Comparison of ENCODE assay signal across 15 cellular contexts in the genomic region with DNA sequence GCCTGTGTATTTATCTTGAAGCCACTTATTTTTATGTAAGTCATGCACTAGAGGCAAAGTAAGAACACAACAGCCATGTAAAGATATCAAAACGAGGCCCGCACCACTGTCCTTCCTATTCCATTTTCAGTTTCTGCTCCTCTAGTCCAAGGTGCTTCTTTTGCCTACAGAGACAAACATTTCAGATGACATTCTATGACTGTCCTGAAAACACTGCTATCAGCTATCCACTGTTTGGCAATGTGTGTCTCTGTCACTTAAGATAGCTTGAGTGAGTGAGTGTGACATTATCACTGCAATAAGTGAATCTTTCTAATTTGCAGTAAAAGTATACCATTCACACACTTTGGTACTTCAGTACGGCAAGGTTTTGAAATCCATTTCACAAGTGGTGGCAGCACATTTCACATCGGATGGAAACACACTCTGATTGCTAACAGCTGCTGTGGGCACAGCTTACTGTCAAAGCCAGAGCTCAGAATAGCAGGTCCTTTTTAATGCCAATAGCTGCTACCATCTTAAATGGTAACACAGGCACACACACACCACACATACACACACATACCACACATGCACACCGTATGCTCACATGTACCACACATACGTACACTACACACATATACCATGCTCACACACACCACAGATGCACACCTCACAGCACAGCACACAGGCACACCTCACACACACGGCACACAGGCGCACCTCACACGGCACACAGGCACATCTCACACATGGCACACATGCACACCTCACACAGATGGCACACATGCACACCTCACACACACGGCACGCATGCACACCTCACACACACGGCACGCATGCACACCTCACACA.
A peak's percentile ranks its signal among the peaks of the same experiment; 100 is the strongest.
DNase-seq lines count a peak whose midpoint lies in the region; ATAC-seq and TF ChIP-seq lines count a peak whose summit lies in the region.
"Had no signal": no experiment of that assay in that cellular context is flagged by ENCODE, and none has a peak within 500 bp of the region (broad histone marks: within the 10 kb centered on the region; RNA-seq: fewer than 3 reads in every experiment).

No MANE protein-coding gene starts in this region.

- H3K4me3 Mint-ChIP-seq in activated CD4-positive, alpha-beta T cell treated with anti-CD3 and anti-CD28 coated beads, Interleukin-2, amount 10 ng/mL, durations not matched to agents 7 days and 5 days: no peak overlapping the region
- no peak overlapping the region for H3K4me3 Mint-ChIP-seq in activated CD8-positive, alpha-beta T cell treated with anti-CD3 and anti-CD28 coated beads, Interleukin-2, amount 10 ng/mL, durations not matched to agents 7 days and 5 days
- no peak overlapping the region for H3K4me3 Mint-ChIP-seq in endothelial cell (ENCODE audit: unreplicated experiment)

- H3K4me3 ChIP-seq in skeletal muscle tissue (ENCODE audit: low read length in 3 of 3): peak overlapping the region; percentile 21 to 53 (median 49)
- H3K4me3 ChIP-seq: skin epidermis had no signal

- peak; percentile 8 for ATAC-seq in activated CD8-positive, alpha-beta T cell treated with anti-CD3 and anti-CD28 coated beads, Interleukin-2, amount 10 ng/mL, durations not matched to agents 7 days and 5 days
- ATAC-seq in left cardiac atrium: peak; percentile 58 to 69

- peak overlapping the region; percentile 43 for H3K27ac ChIP-seq in skeletal muscle tissue (ENCODE audit: low read depth, low read length)

- H3K27me3 ChIP-seq in skeletal muscle tissue (ENCODE audit: control insufficient read depth in 3 of 3, insufficient read depth in 3 of 3, low read length in 3 of 3): no peaks in the 10 kb centered on the region

- peaks cover 24 to 56% (median 34%) of the 10 kb centered on the region in 3 donors for H3K4me1 ChIP-seq in skeletal muscle tissue (ENCODE audit: control insufficient read depth in 3 of 3, insufficient read depth in 3 of 3, low read length in 3 of 3)

- peaks cover 0 to 2% (median 0%) of the 10 kb centered on the region in 3 donors for H3K36me3 ChIP-seq in skeletal muscle tissue (ENCODE audit: control insufficient read depth in 3 of 3, insufficient read depth in 3 of 3, low read length in 3 of 3)

- H3K27ac Mint-ChIP-seq in activated CD4-positive, alpha-beta T cell treated with anti-CD3 and anti-CD28 coated beads, Interleukin-2, amount 10 ng/mL, durations not matched to agents 7 days and 5 days: peak overlapping the region; percentile 74
- peak overlapping the region; percentile 72 for H3K27ac Mint-ChIP-seq in activated CD8-positive, alpha-beta T cell treated with anti-CD3 and anti-CD28 coated beads, Interleukin-2, amount 10 ng/mL, durations not matched to agents 7 days and 5 days
- H3K27ac Mint-ChIP-seq in endothelial cell (ENCODE audit: unreplicated experiment): no peak overlapping the region

- TF ChIP-seq CTCF in endothelial cell (IDR thresholded peaks at IDR 0.05; ENCODE audit: unreplicated experiment): no peak

- H3K9me3 ChIP-seq in skeletal muscle tissue (ENCODE audit: control insufficient read depth in 3 of 3, low read length in 3 of 3): no peaks in the 10 kb centered on the region

- DNase-seq in activated CD4-positive, alpha-beta T cell treated with anti-CD3 and anti-CD28 coated beads, Interleukin-2, amount 10 ng/mL, durations not matched to agents 7 days and 5 days: no peak
- DNase-seq in activated CD4-positive, alpha-beta T cell treated with anti-CD3 and anti-CD28 coated beads for 48 hours: no peak
- DNase-seq in activated CD8-positive, alpha-beta T cell treated with anti-CD3 and anti-CD28 coated beads, Interleukin-2, amount 10 ng/mL, durations not matched to agents 7 days and 5 days: no peak
- DNase-seq in left cardiac atrium (no peak), T1000 (lab: John Stamatoyannopoulos, UW) (no peak), G401 (ENCODE audit: low spot score) (no peak), endothelial cell (ENCODE audit: low spot score) (no peak)
- DNase-seq: activated CD4-positive, alpha-beta T cell treated with anti-CD3 and anti-CD28 coated beads, Interleukin-2, amount 50 U/mL, for 4 hours; activated naive CD4-positive, alpha-beta T cell treated with anti-CD3 and anti-CD28 coated beads, Interleukin-2, amount 50 U/mL, for 16 hours; erythroblast; hippocampal formation; NCI-H1092 treated with DMSO at 0.1 percent for 48 hours; NCI-H510A had no signal

- H3K36me3 Mint-ChIP-seq in activated CD4-positive, alpha-beta T cell treated with anti-CD3 and anti-CD28 coated beads, Interleukin-2, amount 10 ng/mL, durations not matched to agents 7 days and 5 days (ENCODE audit: low read depth): peaks cover 37% of the 10 kb centered on the region
- peaks cover 45% of the 10 kb centered on the region for H3K36me3 Mint-ChIP-seq in activated CD8-positive, alpha-beta T cell treated with anti-CD3 and anti-CD28 coated beads, Interleukin-2, amount 10 ng/mL, durations not matched to agents 7 days and 5 days (ENCODE audit: low read depth)
- peaks cover 4% of the 10 kb centered on the region for H3K36me3 Mint-ChIP-seq in endothelial cell (ENCODE audit: low read depth, unreplicated experiment)

- intact Hi-C loops in left cardiac atrium (cut with DNase I): no loop called here

- no peaks in the 10 kb centered on the region for H3K27me3 Mint-ChIP-seq in activated CD4-positive, alpha-beta T cell treated with anti-CD3 and anti-CD28 coated beads, Interleukin-2, amount 10 ng/mL, durations not matched to agents 7 days and 5 days
- H3K27me3 Mint-ChIP-seq in activated CD8-positive, alpha-beta T cell treated with anti-CD3 and anti-CD28 coated beads, Interleukin-2, amount 10 ng/mL, durations not matched to agents 7 days and 5 days (ENCODE audit: low read depth): no peaks in the 10 kb centered on the region
- peaks cover 6% of the 10 kb centered on the region for H3K27me3 Mint-ChIP-seq in endothelial cell (ENCODE audit: unreplicated experiment)

- H3K9me3 Mint-ChIP-seq in activated CD4-positive, alpha-beta T cell treated with anti-CD3 and anti-CD28 coated beads, Interleukin-2, amount 10 ng/mL, durations not matched to agents 7 days and 5 days: no peaks in the 10 kb centered on the region
- H3K9me3 Mint-ChIP-seq in activated CD8-positive, alpha-beta T cell treated with anti-CD3 and anti-CD28 coated beads, Interleukin-2, amount 10 ng/mL, durations not matched to agents 7 days and 5 days (ENCODE audit: insufficient read depth): no peaks in the 10 kb centered on the region
- H3K9me3 Mint-ChIP-seq in endothelial cell (ENCODE audit: unreplicated experiment): no peaks in the 10 kb centered on the region

- CTCF ChIA-PET in activated CD4-positive, alpha-beta T cell treated with anti-CD3 and anti-CD28 coated beads, Interleukin-2, amount 10 ng/mL, durations not matched to agents 7 days and 5 days (lab: Charles Lee): interaction anchor here (0.8 to 3.3 kb wide), 4 partner anchors 13 to 27 kb away, joined by 3 to 12 read pairs (median 4); no protein-coding TSS in a partner anchor
- CTCF ChIA-PET in activated CD8-positive, alpha-beta T cell treated with anti-CD3 and anti-CD28 coated beads, Interleukin-2, amount 10 ng/mL, durations not matched to agents 7 days and 5 days (lab: Charles Lee): interaction anchor here (0.6 to 11.0 kb wide), 7 partner anchors 10 to 53 kb away, joined by 3 to 111 read pairs (median 8); no protein-coding TSS in a partner anchor

- in situ Hi-C loops in G401 (cut with HindIII; ENCODE audit: low sequenced_read_pairs): no loop called here

- POLR2A ChIA-PET in activated CD4-positive, alpha-beta T cell treated with anti-CD3 and anti-CD28 coated beads, Interleukin-2, amount 10 ng/mL, durations not matched to agents 7 days and 5 days (lab: Charles Lee): interaction anchor here (0.6 kb wide), 1 partner anchor 440 kb away, joined by 3 read pairs; no protein-coding TSS in a partner anchor
- POLR2A ChIA-PET in activated CD8-positive, alpha-beta T cell treated with anti-CD3 and anti-CD28 coated beads, Interleukin-2, amount 10 ng/mL, durations not matched to agents 7 days and 5 days (lab: Charles Lee): interaction anchor here (0.6 to 1.7 kb wide), 2 partner anchors 28 to 42 kb away, joined by 3 to 4 read pairs; no protein-coding TSS in a partner anchor

- peak overlapping the region in 2 of 3 donors; percentile 40 to 72 for H3K9ac ChIP-seq in skeletal muscle tissue (ENCODE audit: low read depth in 1 of 3, low read length in 3 of 3)

- peaks cover 87% of the 10 kb centered on the region for H3K4me1 Mint-ChIP-seq in activated CD4-positive, alpha-beta T cell treated with anti-CD3 and anti-CD28 coated beads, Interleukin-2, amount 10 ng/mL, durations not matched to agents 7 days and 5 days
- H3K4me1 Mint-ChIP-seq in activated CD8-positive, alpha-beta T cell treated with anti-CD3 and anti-CD28 coated beads, Interleukin-2, amount 10 ng/mL, durations not matched to agents 7 days and 5 days (ENCODE audit: low read depth): peaks cover 89% of the 10 kb centered on the region
- H3K4me1 Mint-ChIP-seq in endothelial cell (ENCODE audit: unreplicated experiment): peaks cover 8% of the 10 kb centered on the region
